In genomic region chr15:64163662-64164362, GRCh38 we compare ENCODE assay signal across 8 cellular contexts. TPM values are rescaled to one million over a fixed set of nuclear protein-coding genes. Genes with fewer than 3 reads are reported as not detected.
DNase-seq lines count a peak whose midpoint lies in the region; ATAC-seq and TF ChIP-seq lines count a peak whose summit lies in the region.

No MANE protein-coding gene starts in this region.

- H2BK5ac ChIP-seq in trophoblast cell (ENCODE audit: low read depth, low read length, poor library complexity), result no peak overlapping the region

- H3K9me2 ChIP-seq in SU-DHL-6 (replicated peaks; ENCODE audit: insufficient read depth, low read length), result no peaks in the 10 kb centered on the region

- H2AK5ac ChIP-seq in trophoblast cell (ENCODE audit: low read length), result no peak overlapping the region

- H3K4me2 ChIP-seq in SU-DHL-6 (ENCODE audit: low read depth, low read length, poor library complexity, severe bottlenecking), result peak overlapping the region; percentile 80
- peak overlapping the region; percentile 73 for H3K4me2 ChIP-seq in trophoblast cell (ENCODE audit: low read length)

- DNase-seq in GM12864 (ENCODE audit: low read depth) (no peak), fibroblast of pulmonary artery (ENCODE audit: low read depth) (no peak), trophoblast cell (peak; percentile 15 to 59)
- DNase-seq in stimulated activated naive CD4-positive, alpha-beta T cell (lab: John Stamatoyannopoulos, UW), result no peak

- WGBS in trophoblast cell (ENCODE audit: extremely low coverage, insufficient coverage, insufficient read length), result 100% methylated on average over 3 of the region's 14 CpGs

- peaks cover 5% of the 10 kb centered on the region for H3K79me1 ChIP-seq in trophoblast cell (ENCODE audit: low read length)

- H3K27me3 ChIP-seq in SU-DHL-6 (ENCODE audit: low read length) (no peaks in the 10 kb centered on the region), trophoblast cell (ENCODE audit: insufficient read depth, low read length) (no peaks in the 10 kb centered on the region)

- peaks cover 21% of the 10 kb centered on the region for H3K79me2 ChIP-seq in SU-DHL-6 (ENCODE audit: insufficient read depth, low read length)
- H3K79me2 ChIP-seq in trophoblast cell (ENCODE audit: control insufficient read depth, insufficient read depth, low read length, poor library complexity), result peaks cover 6% of the 10 kb centered on the region

- peaks cover 17% of the 10 kb centered on the region for H3F3A ChIP-seq in SU-DHL-6 (ENCODE audit: insufficient read depth)

- no peak overlapping the region for H4K91ac ChIP-seq in trophoblast cell (ENCODE audit: low read depth, low read length)

- no peak overlapping the region for H3K18ac ChIP-seq in trophoblast cell (ENCODE audit: low read length)

- no peak overlapping the region for H3K14ac ChIP-seq in trophoblast cell (ENCODE audit: low read length)

- H2BK12ac ChIP-seq in trophoblast cell (ENCODE audit: low read length), result no peak overlapping the region

- H3K4ac ChIP-seq in trophoblast cell (ENCODE audit: low read depth, low read length), result no peak overlapping the region

- H3K9me3 ChIP-seq in SU-DHL-6 (ENCODE audit: insufficient read depth, low read length) (no peaks in the 10 kb centered on the region), trophoblast cell (ENCODE audit: insufficient read depth, low read depth, low read length) (no peaks in the 10 kb centered on the region)

- peak overlapping the region; percentile 85 for H2AFZ ChIP-seq in SU-DHL-6 (ENCODE audit: low read depth, low read length, severe bottlenecking)
- no peak overlapping the region for H2AFZ ChIP-seq in trophoblast cell (ENCODE audit: insufficient read depth, low read length, poor library complexity)

- ATAC-seq in HG03103 (IDR thresholded peaks at IDR 0.05; ENCODE audit: low read depth, unreplicated experiment) (peak; percentile 3), GM18861 (IDR thresholded peaks at IDR 0.05; ENCODE audit: unreplicated experiment) (no peak), HG03159 (IDR thresholded peaks at IDR 0.05; ENCODE audit: unreplicated experiment) (no peak)

- peaks cover 6 to 13% of the 10 kb centered on the region in 2 experiments for H3K4me1 ChIP-seq in trophoblast cell (ENCODE audit: control insufficient read depth in 1 of 2, insufficient read depth in 2 of 2, low read length in 2 of 2)

- H2BK120ac ChIP-seq in trophoblast cell (ENCODE audit: insufficient read depth, low read length, poor library complexity), result no peak overlapping the region

- H4K20me1 ChIP-seq in SU-DHL-6 (ENCODE audit: low read depth, low read length), result no peaks in the 10 kb centered on the region

- H3K4me3 ChIP-seq in GM12864 (ENCODE audit: low read depth, low read length) (peak overlapping the region; percentile 57), SU-DHL-6 (ENCODE audit: insufficient read depth, low read length, poor library complexity, severe bottlenecking) (peak overlapping the region; percentile 52), fibroblast of pulmonary artery (replicated peaks; ENCODE audit: low read depth, low read length) (peak overlapping the region; percentile 42), trophoblast cell (ENCODE audit: low read depth, low read length) (no peak overlapping the region)

- peaks cover 6% of the 10 kb centered on the region; the same call in 1 of the 2 replicates for H3K36me3 ChIP-seq in SU-DHL-6 (ENCODE audit: low read length)
- H3K36me3 ChIP-seq in trophoblast cell (ENCODE audit: control insufficient read depth in 1 of 2, insufficient read depth in 2 of 2, low read length in 2 of 2), result peaks cover 22 to 24% of the 10 kb centered on the region in 2 experiments

- no peak for TF ChIP-seq CTCF in GM12864 (IDR thresholded peaks at IDR 0.05; ENCODE audit: low read depth, low read length, missing control alignments)
- no peak for TF ChIP-seq CTCF in SU-DHL-6 (IDR thresholded peaks at IDR 0.05; ENCODE audit: insufficient read depth, low read length, poor library complexity, severe bottlenecking)
- TF ChIP-seq CTCF in fibroblast of pulmonary artery (IDR thresholded peaks at IDR 0.05; ENCODE audit: low read length, missing control alignments), result no peak

- peak overlapping the region; percentile 54 for H4K8ac ChIP-seq in trophoblast cell (ENCODE audit: low read depth, low read length)

- H4K12ac ChIP-seq in trophoblast cell (ENCODE audit: low read depth, low read length), result peak overlapping the region; percentile 4

- no peak overlapping the region for H3K23ac ChIP-seq in trophoblast cell (ENCODE audit: low read length)

- H3K27ac ChIP-seq in SU-DHL-6 (ENCODE audit: low read depth, low read length) (peak overlapping the region; percentile 72), trophoblast cell (ENCODE audit: low read depth, low read length) (peak overlapping the region; percentile 29)

- peak overlapping the region; percentile 64 for H3K9ac ChIP-seq in SU-DHL-6 (ENCODE audit: low read length)
- no peak overlapping the region for H3K9ac ChIP-seq in trophoblast cell (ENCODE audit: low read length)

RNA-seq across cellular contexts. Expression of gene PPIB, which starts 1.0 kb away (rescaled TPM):
- polyA plus RNA-seq in trophoblast cell (2013), result 1,020 and 1,025 TPM in 2 replicates

RNA-seq across cellular contexts. Expression of gene SNX22, which starts 12.3 kb away (rescaled TPM):
- 0.26 and 0.46 TPM in 2 replicates for polyA plus RNA-seq in trophoblast cell (2013)

Comparison
In these comparisons a context has a peak if more than half of its experiments do, and no peak if none do; other contexts are left out.
1. DNase-seq: peak in trophoblast cell (2 of 2); none in GM12864 (single experiment), fibroblast of pulmonary artery (single experiment) and stimulated activated naive CD4-positive, alpha-beta T cell (0 of 6).